Comparison of ENCODE assay signal across 12 cellular contexts in genomic region chr7:78017621-78018100, GRCh38.
DNase-seq lines count a peak whose midpoint lies in the region; ATAC-seq and TF ChIP-seq lines count a peak whose summit lies in the region.
"Had no signal": no experiment of that assay in that cellular context is flagged by ENCODE, and none has a peak within 500 bp of the region (broad histone marks: within the 10 kb centered on the region; RNA-seq: fewer than 3 reads in every experiment).

No MANE protein-coding gene starts in this region.

- H3K4me1 Mint-ChIP-seq in CD8-positive, alpha-beta T cell (ENCODE audit: low read depth): peaks cover 8% of the 10 kb centered on the region
- H3K4me1 Mint-ChIP-seq in HFFc6 (ENCODE audit: low read depth): peaks cover 36% of the 10 kb centered on the region
- peaks cover 8 to 13% of the 10 kb centered on the region in 2 donors for H3K4me1 Mint-ChIP-seq in natural killer cell treated with Interleukin-12 subunit alpha and Interleukin-12 subunit beta and Interleukin-15 and Interleukin-18, amount 100 ng/mL, for 72 hours (ENCODE audit: low read depth in 2 of 2)

- no peaks in the 10 kb centered on the region for H3K27me3 ChIP-seq in CD8-positive, alpha-beta T cell (ENCODE audit: insufficient read depth, low read length)
- peaks cover 9% of the 10 kb centered on the region for H3K27me3 ChIP-seq in ectodermal cell (ENCODE audit: control insufficient read depth, insufficient read depth, low read length, poor library complexity, severe bottlenecking)
- H3K27me3 ChIP-seq: gastroesophageal sphincter, tibial nerve had no signal

- peaks cover 30% of the 10 kb centered on the region for H3K27me3 Mint-ChIP-seq in CD8-positive, alpha-beta T cell (ENCODE audit: low read depth)
- peaks cover 2% of the 10 kb centered on the region; the same call in 1 of the 2 replicates for H3K27me3 Mint-ChIP-seq in HFFc6 (ENCODE audit: insufficient read depth)
- peaks cover 19 to 25% of the 10 kb centered on the region in 2 donors for H3K27me3 Mint-ChIP-seq in natural killer cell treated with Interleukin-12 subunit alpha and Interleukin-12 subunit beta and Interleukin-15 and Interleukin-18, amount 100 ng/mL, for 72 hours

- H3K4me3 ChIP-seq in CD8-positive, alpha-beta T cell (ENCODE audit: low read depth, low read length): no peak overlapping the region
- H3K4me3 ChIP-seq in ectodermal cell (ENCODE audit: insufficient read depth, low read depth, low read length): peak overlapping the region; percentile 6

- peaks cover 1% of the 10 kb centered on the region for H3K36me3 Mint-ChIP-seq in CD8-positive, alpha-beta T cell
- H3K36me3 Mint-ChIP-seq in HFFc6 (ENCODE audit: low read depth): no peaks in the 10 kb centered on the region
- H3K36me3 Mint-ChIP-seq in natural killer cell treated with Interleukin-12 subunit alpha and Interleukin-12 subunit beta and Interleukin-15 and Interleukin-18, amount 100 ng/mL, for 72 hours: no peaks in the 10 kb centered on the region

- no peaks in the 10 kb centered on the region for H3K9me3 ChIP-seq in CD8-positive, alpha-beta T cell (ENCODE audit: low read length)
- no peaks in the 10 kb centered on the region for H3K9me3 ChIP-seq in ectodermal cell (ENCODE audit: control insufficient read depth, low read length)
- H3K9me3 ChIP-seq: gastroesophageal sphincter, tibial nerve had no signal

- peaks cover 5% of the 10 kb centered on the region for H3K4me1 ChIP-seq in CD8-positive, alpha-beta T cell (ENCODE audit: insufficient read depth, low read length)
- H3K4me1 ChIP-seq in ectodermal cell (ENCODE audit: control insufficient read depth, insufficient read depth, low read length): peaks cover 17% of the 10 kb centered on the region

- H3K27ac Mint-ChIP-seq in CD8-positive, alpha-beta T cell: no peak overlapping the region
- H3K27ac Mint-ChIP-seq in HFFc6: peak overlapping the region; percentile 95
- no peak overlapping the region for H3K27ac Mint-ChIP-seq in natural killer cell treated with Interleukin-12 subunit alpha and Interleukin-12 subunit beta and Interleukin-15 and Interleukin-18, amount 100 ng/mL, for 72 hours

- WGBS in ectodermal cell, 2 experiments: 44 to 55% methylated on average over 4 of the region's 4 CpGs

- H3K27ac ChIP-seq in CD8-positive, alpha-beta T cell (ENCODE audit: low read depth, low read length): no peak overlapping the region
- H3K27ac ChIP-seq in ectodermal cell (ENCODE audit: insufficient read depth, low read depth, low read length, poor library complexity, severe bottlenecking): no peak overlapping the region

- no peak for DNase-seq in CD8-positive, alpha-beta T cell
- DNase-seq in HFFc6: no peak
- DNase-seq in natural killer cell treated with Interleukin-12 subunit alpha and Interleukin-12 subunit beta and Interleukin-15 and Interleukin-18, amount 100 ng/mL, for 72 hours (ENCODE audit: low spot score): no peak
- no peak for DNase-seq in NCI-H187 treated with DMSO at 0.1 percent for 48 hours (lab: John Stamatoyannopoulos, UW)
- DNase-seq in HuH-7 (ENCODE audit: low spot score): no peak
- DNase-seq in iPS-NIHi7 (ENCODE audit: extremely low spot score): no peak
- DNase-seq: effector CD8-positive, alpha-beta T cell; NCI-H146 had no signal

- POLR2A ChIA-PET in CD8-positive, alpha-beta T cell (lab: Charles Lee): no interaction called here

- no peak for ATAC-seq in CD8-positive, alpha-beta T cell
- ATAC-seq in natural killer cell treated with Interleukin-12 subunit alpha and Interleukin-12 subunit beta and Interleukin-15 and Interleukin-18, amount 100 ng/mL, for 72 hours: no peak
- ATAC-seq in HG03097 (IDR thresholded peaks at IDR 0.05; ENCODE audit: low FRiP score, unreplicated experiment): no peak
- ATAC-seq: gastroesophageal sphincter had no signal

- H3K36me3 ChIP-seq in CD8-positive, alpha-beta T cell (ENCODE audit: insufficient read depth, low read length): no peaks in the 10 kb centered on the region
- no peaks in the 10 kb centered on the region for H3K36me3 ChIP-seq in ectodermal cell (ENCODE audit: control insufficient read depth, insufficient read depth, low read length)
- H3K36me3 ChIP-seq: gastroesophageal sphincter, tibial nerve had no signal

- no peaks in the 10 kb centered on the region for H3K9me3 Mint-ChIP-seq in CD8-positive, alpha-beta T cell
- no peaks in the 10 kb centered on the region for H3K9me3 Mint-ChIP-seq in HFFc6
- no peaks in the 10 kb centered on the region for H3K9me3 Mint-ChIP-seq in natural killer cell treated with Interleukin-12 subunit alpha and Interleukin-12 subunit beta and Interleukin-15 and Interleukin-18, amount 100 ng/mL, for 72 hours

- intact Hi-C loops in CD8-positive, alpha-beta T cell (cut with DNase I, micrococcal nuclease): no loop called here

- TF ChIP-seq CTCF in CD8-positive, alpha-beta T cell (IDR thresholded peaks at IDR 0.05): no peak
- no peak for TF ChIP-seq CTCF in HFFc6 (IDR thresholded peaks at IDR 0.05)

- CTCF ChIA-PET in CD8-positive, alpha-beta T cell (lab: Charles Lee): interaction anchor here (6.1 kb wide), 1 partner anchor 23 kb away, joined by 77 read pairs; no protein-coding TSS in a partner anchor

- peak overlapping the region; percentile 17 for H3K4me3 Mint-ChIP-seq in CD8-positive, alpha-beta T cell
- H3K4me3 Mint-ChIP-seq in HFFc6: peak overlapping the region; percentile 88
- peak overlapping the region; percentile 50 for H3K4me3 Mint-ChIP-seq in natural killer cell treated with Interleukin-12 subunit alpha and Interleukin-12 subunit beta and Interleukin-15 and Interleukin-18, amount 100 ng/mL, for 72 hours

Comparison
In these comparisons a context has a peak if more than half of its experiments do, and no peak if none do; other contexts are left out.
1. H3K4me3 Mint-ChIP-seq: peak in every context shown above with its lines; median percentile 88 in HFFc6; 50 in natural killer cell treated with Interleukin-12 subunit alpha and Interleukin-12 subunit beta and Interleukin-15 and Interleukin-18, amount 100 ng/mL, for 72 hours; 17 in CD8-positive, alpha-beta T cell.